ENCODE assay signal across 26 cellular contexts in the genomic region with DNA sequence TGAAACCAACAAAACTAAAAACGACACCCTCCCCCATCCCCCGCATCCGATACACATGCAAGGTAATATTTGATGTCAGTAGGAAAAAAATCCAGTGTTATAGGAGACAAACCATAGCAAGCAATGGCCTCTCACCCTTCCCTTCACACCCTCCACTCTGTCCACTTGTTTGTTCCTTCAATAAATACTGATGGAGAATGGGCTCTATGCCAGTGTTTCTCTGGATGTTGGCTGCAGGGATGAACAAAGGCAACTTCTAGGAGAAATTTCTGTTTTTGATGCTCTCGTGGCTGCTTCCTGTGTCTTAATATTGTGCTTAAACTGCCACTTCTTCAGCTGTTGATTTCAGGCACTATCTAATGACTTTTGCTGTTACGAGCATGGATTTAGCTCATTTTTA.
"Had no signal": no experiment of that assay in that cellular context is flagged by ENCODE, and none has a peak within 500 bp of the region (broad histone marks: within the 10 kb centered on the region; RNA-seq: fewer than 3 reads in every experiment).

No MANE protein-coding gene starts in this region.

- H3K36me3 ChIP-seq: adrenal gland, ascending aorta, brain microvascular endothelial cell, lower lobe of right lung, sigmoid colon, stomach, transverse colon had no signal

- H3K4me1 ChIP-seq: adrenal gland, ascending aorta, foreskin keratinocyte, lower lobe of right lung, sigmoid colon had no signal

- H3K4me3 ChIP-seq: adrenal gland, ascending aorta, lower lobe of right lung, sigmoid colon, smooth muscle cell, stomach, transverse colon had no signal

- H3K9me3 ChIP-seq: adrenal gland, ascending aorta, lower lobe of right lung, sigmoid colon, stomach, transverse colon had no signal

- DNase-seq: activated B cell treated with CpG ODN at 0.5 μM for 24 hours; activated CD4-positive, alpha-beta T cell treated with anti-CD3 and anti-CD28 coated beads for 4 hours; activated CD4-positive, alpha-beta T cell treated with anti-CD3 and anti-CD28 coated beads, Interleukin-2, amount 50 U/mL, for 48 hours; activated CD8-positive, alpha-beta memory T cell treated with anti-CD3 and anti-CD28 coated beads, Interleukin-2, amount 50 U/mL, for 48 hours; activated naive CD4-positive, alpha-beta T cell; activated T-cell treated with anti-CD3 and anti-CD28 coated beads, Interleukin-2, amount 50 U/mL, for 4 hours; adrenal gland; brain microvascular endothelial cell; caudate nucleus; dermis blood vessel endothelial cell; effector CD8-positive, alpha-beta T cell; erythroblast; foreskin keratinocyte; immature natural killer cell; lower lobe of right lung; naive thymus-derived CD4-positive, alpha-beta T cell; occipital lobe; posterior cingulate gyrus; sigmoid colon; stimulated activated CD4-positive, alpha-beta T cell treated with anti-CD3 and anti-CD28 coated beads, Interleukin-15, amount 100 ng/mL, for 24 hours; stomach; transverse colon had no signal

- H3K4me2 ChIP-seq: smooth muscle cell had no signal

- ATAC-seq: activated T-cell treated with anti-CD3 and anti-CD28 coated beads, Interleukin-2, amount 50 U/mL, for 4 hours; foreskin keratinocyte; left lobe of liver; lower lobe of right lung; naive thymus-derived CD4-positive, alpha-beta T cell; stimulated activated memory B cell treated with anti-CD40 and anti-IgM and Interleukin-4, amounts not matched to agents 10 μg/mL and 1 μg/mL and 100 μg/mL, for 72 hours had no signal

- H3K27ac ChIP-seq: adrenal gland, ascending aorta, brain microvascular endothelial cell, foreskin keratinocyte, lower lobe of right lung, sigmoid colon, stomach, transverse colon had no signal

- H3K27me3 ChIP-seq: adrenal gland, ascending aorta, brain microvascular endothelial cell, foreskin keratinocyte, sigmoid colon, stomach, transverse colon had no signal
